11 cellular contexts compared by ENCODE assay signal in genomic region chr19:53981408-53981998, GRCh38. TPM values are rescaled to one million over a fixed set of nuclear protein-coding genes. Genes with fewer than 3 reads are reported as not detected.
DNase-seq lines count a peak whose midpoint lies in the region; ATAC-seq and TF ChIP-seq lines count a peak whose summit lies in the region.
"Had no signal": no experiment of that assay in that cellular context is flagged by ENCODE, and none has a peak within 500 bp of the region (broad histone marks: within the 10 kb centered on the region; RNA-seq: fewer than 3 reads in every experiment).

No MANE protein-coding gene starts in this region.

- WGBS in body of pancreas, 2 donors: 66 to 73% methylated on average over 10 to 11 of the region's 17 CpGs

- DNase-seq in CD4-positive, CD25-positive, alpha-beta regulatory T cell: no peak
- DNase-seq in NCI-H226 (peak; percentile 22), nephron progenitor cell (no peak), body of pancreas (no peak), NCI-H446 (lab: John Stamatoyannopoulos, UW) (no peak), COR-L47 (lab: John Stamatoyannopoulos, UW) (no peak)
- no peak for DNase-seq in effector memory CD8-positive, alpha-beta T cell
- DNase-seq: NCI-H446 treated with DMSO at 0.1 percent for 48 hours had no signal

- no peak overlapping the region for H3K27ac ChIP-seq in CD4-positive, CD25-positive, alpha-beta regulatory T cell (ENCODE audit: insufficient read depth, low read length, poor library complexity, severe bottlenecking)
- H3K27ac ChIP-seq in body of pancreas: no peak overlapping the region
- H3K27ac ChIP-seq: C4-2B had no signal

- peaks cover 16% of the 10 kb centered on the region for H3K27me3 ChIP-seq in CD4-positive, CD25-positive, alpha-beta regulatory T cell (ENCODE audit: control insufficient read depth, insufficient read depth, low read length)
- peaks cover 0 to 34% of the 10 kb centered on the region in 2 donors for H3K27me3 ChIP-seq in body of pancreas

- peaks cover 0 to 8% (median 4%) of the 10 kb centered on the region in 7 donors for H3K9me3 Mint-ChIP-seq in CD4-positive, CD25-positive, alpha-beta regulatory T cell
- H3K9me3 Mint-ChIP-seq in effector memory CD8-positive, alpha-beta T cell: peaks cover 0 to 9% of the 10 kb centered on the region in 2 donors
- H3K9me3 Mint-ChIP-seq in nephron progenitor cell: peaks cover 16% of the 10 kb centered on the region

- H3K36me3 Mint-ChIP-seq in CD4-positive, CD25-positive, alpha-beta regulatory T cell: peaks cover 8% of the 10 kb centered on the region
- H3K36me3 Mint-ChIP-seq in effector memory CD8-positive, alpha-beta T cell (ENCODE audit: insufficient read depth): peaks cover 3% of the 10 kb centered on the region
- H3K36me3 Mint-ChIP-seq in nephron progenitor cell (ENCODE audit: low read depth): no peaks in the 10 kb centered on the region

- H3K27ac Mint-ChIP-seq in CD4-positive, CD25-positive, alpha-beta regulatory T cell: no peak overlapping the region
- H3K27ac Mint-ChIP-seq in effector memory CD8-positive, alpha-beta T cell: no peak overlapping the region
- no peak overlapping the region for H3K27ac Mint-ChIP-seq in nephron progenitor cell

- H3K4me3 ChIP-seq in CD4-positive, CD25-positive, alpha-beta regulatory T cell (ENCODE audit: low read depth, low read length): no peak overlapping the region
- no peak overlapping the region for H3K4me3 ChIP-seq in body of pancreas

- TF ChIP-seq CTCF in nephron progenitor cell (IDR thresholded peaks at IDR 0.05) (no peak), body of pancreas (IDR thresholded peaks at IDR 0.05) (no peak)

- peaks cover 0 to 4% of the 10 kb centered on the region in 2 experiments for H3K9me3 ChIP-seq in CD4-positive, CD25-positive, alpha-beta regulatory T cell (ENCODE audit: control insufficient read depth in 2 of 2, low read length in 2 of 2)
- H3K9me3 ChIP-seq in body of pancreas: no peaks in the 10 kb centered on the region

- H3K4me3 Mint-ChIP-seq in CD4-positive, CD25-positive, alpha-beta regulatory T cell: peak overlapping the region in 3 of 4 donors; percentile 60 to 63 (median 61)
- H3K4me3 Mint-ChIP-seq in effector memory CD8-positive, alpha-beta T cell: peak overlapping the region; percentile 52 to 56
- peak overlapping the region; percentile 85 for H3K4me3 Mint-ChIP-seq in nephron progenitor cell

- H3K4me1 ChIP-seq in CD4-positive, CD25-positive, alpha-beta regulatory T cell (ENCODE audit: control insufficient read depth, insufficient read depth, low read length, poor library complexity, severe bottlenecking): peaks cover 27% of the 10 kb centered on the region
- H3K4me1 ChIP-seq in body of pancreas: peaks cover 23% of the 10 kb centered on the region

- peaks cover 42% of the 10 kb centered on the region for H3K27me3 Mint-ChIP-seq in CD4-positive, CD25-positive, alpha-beta regulatory T cell
- H3K27me3 Mint-ChIP-seq in effector memory CD8-positive, alpha-beta T cell: peaks cover 46 to 53% of the 10 kb centered on the region in 2 donors
- H3K27me3 Mint-ChIP-seq in nephron progenitor cell (ENCODE audit: low read depth, poor library complexity): peaks cover 50% of the 10 kb centered on the region

- H3K36me3 ChIP-seq in CD4-positive, CD25-positive, alpha-beta regulatory T cell (ENCODE audit: control insufficient read depth, insufficient read depth, low read length): no peaks in the 10 kb centered on the region
- H3K36me3 ChIP-seq in body of pancreas (replicated peaks in 1 of 2; ENCODE audit: insufficient read depth in 1 of 2, low read depth in 2 of 2): no peaks in the 10 kb centered on the region

- ATAC-seq in CD4-positive, CD25-positive, alpha-beta regulatory T cell (ENCODE audit: low read depth in 2 of 2): no peak
- no peak for ATAC-seq in effector memory CD8-positive, alpha-beta T cell (replicated peaks)
- ATAC-seq in GM18870 (IDR thresholded peaks at IDR 0.05; ENCODE audit: unreplicated experiment) (no peak), body of pancreas (no peak)

- no peak for TF ChIP-seq POLR2A in body of pancreas (IDR thresholded peaks at IDR 0.05)

- H3K4me1 Mint-ChIP-seq in CD4-positive, CD25-positive, alpha-beta regulatory T cell: peaks cover 0 to 33% (median 19%) of the 10 kb centered on the region in 4 donors
- H3K4me1 Mint-ChIP-seq in effector memory CD8-positive, alpha-beta T cell (ENCODE audit: low read depth in 2 of 2): peaks cover 20 to 23% of the 10 kb centered on the region in 2 donors
- H3K4me1 Mint-ChIP-seq in nephron progenitor cell: peaks cover 29% of the 10 kb centered on the region

- intact Hi-C loops in body of pancreas (cut with DNase I): no loop called here

RNA-seq across cellular contexts. Expression of gene CACNG6, which starts 9.9 kb away (rescaled TPM):
- not detected for total RNA-seq in CD4-positive, CD25-positive, alpha-beta regulatory T cell
- polyA plus RNA-seq in CD4-positive, CD25-positive, alpha-beta regulatory T cell: not detected
- not detected for total RNA-seq in body of pancreas

RNA-seq across cellular contexts. Expression of gene CACNG8, which starts 18.8 kb away (rescaled TPM):
- total RNA-seq in CD4-positive, CD25-positive, alpha-beta regulatory T cell: not detected
- not detected for polyA plus RNA-seq in CD4-positive, CD25-positive, alpha-beta regulatory T cell
- total RNA-seq in body of pancreas: not detected
- total RNA-seq: epithelial cell of proximal tubule had no signal
